In the genomic region with DNA sequence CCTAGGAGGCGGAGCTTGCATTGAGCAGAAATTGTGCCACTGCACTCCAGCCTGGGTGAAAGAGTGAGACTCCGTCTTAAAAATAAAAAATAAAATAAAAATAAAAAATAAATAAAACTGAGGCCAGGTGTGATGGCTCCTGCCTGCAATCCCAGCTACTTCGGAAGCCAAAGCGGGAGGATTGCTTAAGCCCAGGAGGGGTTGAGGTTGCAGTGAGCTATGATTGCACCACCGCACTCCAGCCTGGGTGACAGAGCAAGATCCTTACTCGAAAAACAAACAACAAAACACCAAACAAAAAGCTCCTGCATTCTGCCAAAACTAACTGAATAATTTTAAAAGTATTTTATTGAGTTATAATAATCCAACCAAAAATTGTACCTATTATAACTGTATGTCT, we compare ENCODE assay signal across 24 cellular contexts.
"Had no signal": no experiment of that assay in that cellular context is flagged by ENCODE, and none has a peak within 500 bp of the region (broad histone marks: within the 10 kb centered on the region; RNA-seq: fewer than 3 reads in every experiment).

No MANE protein-coding gene starts in this region.

- ATAC-seq: effector memory CD8-positive, alpha-beta T cell; naive thymus-derived CD4-positive, alpha-beta T cell; psoas muscle; right cardiac atrium; stimulated activated memory B cell treated with anti-CD40 and anti-IgM and Interleukin-4, amounts not matched to agents 10 μg/mL and 1 μg/mL and 100 μg/mL, for 72 hours; stimulated activated naive CD8-positive, alpha-beta T cell treated with anti-CD3 and anti-CD28 coated beads, Interleukin-15, Interleukin-2, amounts not matched to agents 100 U/mL and 50 U/mL, for 24 hours had no signal

- H3K4me3 ChIP-seq: esophagus squamous epithelium, neural progenitor cell, psoas muscle, skin epidermis, spleen, testis, tibial artery had no signal

- H3K27me3 Mint-ChIP-seq: stimulated activated memory B cell treated with anti-CD40 and anti-IgM and Interleukin-4, amounts not matched to agents 10 μg/mL and 1 μg/mL and 100 μg/mL, for 72 hours; type B pancreatic cell had no signal

- H3K4me1 Mint-ChIP-seq: nephron; stimulated activated memory B cell treated with anti-CD40 and anti-IgM and Interleukin-4, amounts not matched to agents 10 μg/mL and 1 μg/mL and 100 μg/mL, for 72 hours had no signal

- H3K9me3 Mint-ChIP-seq: effector memory CD8-positive, alpha-beta T cell; naive thymus-derived CD4-positive, alpha-beta T cell; nephron; stimulated activated memory B cell treated with anti-CD40 and anti-IgM and Interleukin-4, amounts not matched to agents 10 μg/mL and 1 μg/mL and 100 μg/mL, for 72 hours; type B pancreatic cell had no signal

- H3K36me3 ChIP-seq: esophagus squamous epithelium, neural progenitor cell, spleen, tibial artery had no signal

- H2AFZ ChIP-seq: neural progenitor cell had no signal

- H3K27me3 ChIP-seq: esophagus squamous epithelium, neural progenitor cell, spleen, testis, tibial artery had no signal

- H3K4me2 ChIP-seq: neural progenitor cell had no signal

- H3K27ac Mint-ChIP-seq: effector memory CD8-positive, alpha-beta T cell; naive thymus-derived CD4-positive, alpha-beta T cell; nephron; neural progenitor cell; stimulated activated memory B cell treated with anti-CD40 and anti-IgM and Interleukin-4, amounts not matched to agents 10 μg/mL and 1 μg/mL and 100 μg/mL, for 72 hours; type B pancreatic cell had no signal

- H3K27ac ChIP-seq: esophagus squamous epithelium, neural progenitor cell, psoas muscle, skin epidermis, spleen, testis, tibial artery had no signal

- DNase-seq: cortex of kidney; effector memory CD8-positive, alpha-beta T cell; erythroblast; esophagus squamous epithelium; mesendoderm; midbrain; naive thymus-derived CD4-positive, alpha-beta T cell; nucleus accumbens; psoas muscle; right cardiac atrium; spleen; stimulated activated CD4-positive, alpha-beta T cell treated with anti-CD3 and anti-CD28 coated beads, Interleukin-4, amount 100 ng/mL, for 4 hours; stimulated activated naive CD8-positive, alpha-beta T cell treated with anti-CD3 and anti-CD28 coated beads, Interleukin-15, Interleukin-2, amounts not matched to agents 100 U/mL and 50 U/mL, for 24 hours; substantia nigra; testis; tibial artery had no signal

- H3K9ac ChIP-seq: neural progenitor cell had no signal

- H3K4me3 Mint-ChIP-seq: effector memory CD8-positive, alpha-beta T cell; naive thymus-derived CD4-positive, alpha-beta T cell; nephron; neural progenitor cell; stimulated activated memory B cell treated with anti-CD40 and anti-IgM and Interleukin-4, amounts not matched to agents 10 μg/mL and 1 μg/mL and 100 μg/mL, for 72 hours; type B pancreatic cell had no signal

- H3K36me3 Mint-ChIP-seq: naive thymus-derived CD4-positive, alpha-beta T cell; neural progenitor cell; stimulated activated memory B cell treated with anti-CD40 and anti-IgM and Interleukin-4, amounts not matched to agents 10 μg/mL and 1 μg/mL and 100 μg/mL, for 72 hours; type B pancreatic cell had no signal

- FAIRE-seq: endometrium, frontal cortex, keratinocyte had no signal

- H3K4me1 ChIP-seq: esophagus squamous epithelium, psoas muscle, spleen, testis, tibial artery had no signal

- H3K9me3 ChIP-seq: esophagus squamous epithelium, psoas muscle, spleen, testis, tibial artery had no signal
